In genomic region chr15:65029736-65030208, GRCh38 we compare ENCODE assay signal across 8 cellular contexts. TPM values are rescaled to one million over a fixed set of nuclear protein-coding genes. Genes with fewer than 3 reads are reported as not detected.
DNase-seq lines count a peak whose midpoint lies in the region; ATAC-seq and TF ChIP-seq lines count a peak whose summit lies in the region.

No MANE protein-coding gene starts in this region.

- H3K27me3 ChIP-seq in H9 (ENCODE audit: insufficient read depth, low read length), result no peaks in the 10 kb centered on the region
- no peaks in the 10 kb centered on the region for H3K27me3 ChIP-seq in SU-DHL-6 (ENCODE audit: low read length)

- H4K20me1 ChIP-seq in H9 (ENCODE audit: control insufficient read depth, insufficient read depth, insufficient read length) (no peaks in the 10 kb centered on the region), SU-DHL-6 (ENCODE audit: low read depth, low read length) (no peaks in the 10 kb centered on the region)

- H3K27ac ChIP-seq in H9 (ENCODE audit: insufficient read length, low read depth, low read length), result no peak overlapping the region
- no peak overlapping the region for H3K27ac ChIP-seq in SU-DHL-6 (ENCODE audit: low read depth, low read length)

- H3K4me3 ChIP-seq in SU-DHL-6 (ENCODE audit: insufficient read depth, low read length, poor library complexity, severe bottlenecking), result no peak overlapping the region
- H3K4me3 ChIP-seq in foreskin fibroblast (ENCODE audit: low read depth in 1 of 2, low read length in 2 of 2), result peak overlapping the region; percentile 67 to 90
- H3K4me3 ChIP-seq in skeletal muscle cell (ENCODE audit: low read depth, low read length), result peak overlapping the region; percentile 89

- peaks cover 17% of the 10 kb centered on the region in 2 experiments for H3K4me1 Mint-ChIP-seq in H9

- ATAC-seq in GM18502 (IDR thresholded peaks at IDR 0.05; ENCODE audit: poor library complexity, unreplicated experiment) (no peak), GM21529 (IDR thresholded peaks at IDR 0.05; ENCODE audit: unreplicated experiment) (no peak), HG02759 (IDR thresholded peaks at IDR 0.05; ENCODE audit: unreplicated experiment) (no peak), GM18517 (IDR thresholded peaks at IDR 0.05; ENCODE audit: unreplicated experiment) (no peak)

- H3K23ac ChIP-seq in H9 (ENCODE audit: insufficient read length, low read depth, low read length), result no peak overlapping the region

- no peaks in the 10 kb centered on the region for H3K9me2 ChIP-seq in SU-DHL-6 (replicated peaks; ENCODE audit: insufficient read depth, low read length)

- WGBS in H9 (ENCODE audit: extremely low coverage, insufficient read length, low lambda C conversion rate), result no CpG with 5 or more reads among the region's 12 CpGs

- H3K4me3 Mint-ChIP-seq in H9, result peak overlapping the region; percentile 71 to 83; a peak in 4 of 5 replicates

- no peak overlapping the region for H4K8ac ChIP-seq in H9 (replicated peaks; ENCODE audit: insufficient read length, low read depth, low read length)

- H3K79me1 ChIP-seq in H9 (ENCODE audit: insufficient read depth, low read depth, low read length, poor library complexity, severe bottlenecking), result no peaks in the 10 kb centered on the region

- no peak overlapping the region for H3K14ac ChIP-seq in H9 (ENCODE audit: insufficient read depth, low read length)

- no peak overlapping the region for H2BK15ac ChIP-seq in H9 (ENCODE audit: low read depth, low read length)

- H3K79me2 ChIP-seq in H9 (ENCODE audit: insufficient read depth, low read length) (no peaks in the 10 kb centered on the region), SU-DHL-6 (ENCODE audit: insufficient read depth, low read length) (peaks cover 18% of the 10 kb centered on the region)

- no peaks in the 10 kb centered on the region for H3K36me3 ChIP-seq in SU-DHL-6 (ENCODE audit: low read length)

- no peak overlapping the region for H3K18ac ChIP-seq in H9 (ENCODE audit: insufficient read length, low read depth, low read length)

- no peaks in the 10 kb centered on the region for H3K9me3 Mint-ChIP-seq in H9

- no peak overlapping the region for H4K91ac ChIP-seq in H9 (ENCODE audit: insufficient read length, low read depth, low read length)

- no peak overlapping the region for H2BK5ac ChIP-seq in H9 (ENCODE audit: insufficient read length, low read length)

- no peak for TF ChIP-seq CTCF in H9 (conservative IDR thresholded peaks at IDR 0.05)
- no peak for TF ChIP-seq CTCF in SU-DHL-6 (IDR thresholded peaks at IDR 0.05; ENCODE audit: insufficient read depth, low read length, poor library complexity, severe bottlenecking)
- no peak for TF ChIP-seq CTCF in foreskin fibroblast (IDR thresholded peaks at IDR 0.05; ENCODE audit: low read depth, low read length)

- H4K5ac ChIP-seq in H9 (ENCODE audit: insufficient read length, low read depth, low read length), result no peak overlapping the region

- H3K56ac ChIP-seq in H9 (ENCODE audit: insufficient read length, low read depth, low read length), result no peak overlapping the region

- H3F3A ChIP-seq in SU-DHL-6 (ENCODE audit: insufficient read depth), result peaks cover 9% of the 10 kb centered on the region; the same call in 1 of the 2 replicates

- no peak overlapping the region for H2BK12ac ChIP-seq in H9 (ENCODE audit: insufficient read length, low read depth, low read length)

- no peak overlapping the region for H3K9ac ChIP-seq in H9 (ENCODE audit: extremely low read depth, insufficient read length, low read length)
- H3K9ac ChIP-seq in SU-DHL-6 (ENCODE audit: low read length), result peak overlapping the region; percentile 77; the same call in 1 of the 2 replicates

- H3K23me2 ChIP-seq in H9 (ENCODE audit: insufficient read length, low read depth, low read length, poor library complexity, severe bottlenecking), result no peaks in the 10 kb centered on the region

- H3T11ph ChIP-seq in H9 (ENCODE audit: low read length), result no peak overlapping the region

- H2AFZ ChIP-seq in H9 (ENCODE audit: low read length), result no peak overlapping the region
- no peak overlapping the region for H2AFZ ChIP-seq in SU-DHL-6 (ENCODE audit: low read depth, low read length, severe bottlenecking)

- H3K27ac Mint-ChIP-seq in H9, result no peak overlapping the region

- no peak overlapping the region for H2AK5ac ChIP-seq in H9 (ENCODE audit: insufficient read length, low read length)

- H2BK120ac ChIP-seq in H9 (ENCODE audit: low read depth, low read length, poor library complexity, severe bottlenecking), result no peak overlapping the region

- peak overlapping the region; percentile 83 for H3K4me2 ChIP-seq in H9 (ENCODE audit: insufficient read depth, insufficient read length, low read length)
- peak overlapping the region; percentile 98 for H3K4me2 ChIP-seq in SU-DHL-6 (ENCODE audit: low read depth, low read length, poor library complexity, severe bottlenecking)

- no peaks in the 10 kb centered on the region; the same call in 1 of the 2 replicates for H3K4me1 ChIP-seq in H9 (ENCODE audit: insufficient read depth, low read length)

- DNase-seq in H9 (no peak), foreskin fibroblast (no peak), skeletal muscle cell (ENCODE audit: low read depth) (no peak)

- peaks cover 8% of the 10 kb centered on the region; the same call in 1 of the 2 replicates for H3K27me3 Mint-ChIP-seq in H9 (ENCODE audit: low read depth)

- no peak overlapping the region for H2BK20ac ChIP-seq in H9 (ENCODE audit: low read depth, low read length, poor library complexity, severe bottlenecking)

- no peak overlapping the region for H3K4ac ChIP-seq in H9 (ENCODE audit: low read depth, low read length)

- H3K36me3 Mint-ChIP-seq in H9 (ENCODE audit: insufficient read depth in 1 of 3, low read depth in 3 of 3), result peaks cover 2 to 18% (median 17%) of the 10 kb centered on the region in 3 experiments; a peak in 5 of 7 replicates

- H3K9me3 ChIP-seq in H9 (ENCODE audit: control insufficient read depth, low read depth, low read length) (no peaks in the 10 kb centered on the region), SU-DHL-6 (ENCODE audit: insufficient read depth, low read length) (no peaks in the 10 kb centered on the region)

RNA-seq across cellular contexts. Expression of gene MTFMT, which starts 0.3 kb away (rescaled TPM):
- total RNA-seq in H9 (2021), result 13.2 and 16.0 TPM in 2 replicates

RNA-seq across cellular contexts. Expression of gene SLC51B, which starts 15.4 kb away (rescaled TPM):
- total RNA-seq in H9 (2021), result not detected in 2 replicates

RNA-seq across cellular contexts. Expression of gene RASL12, which starts 38.0 kb away (rescaled TPM):
- 7.5 and 7.7 TPM in 2 replicates for total RNA-seq in H9 (2021)

RNA-seq across cellular contexts. Expression of gene SPG21, which starts 40.1 kb away (rescaled TPM):
- 64.2 and 66.6 TPM in 2 replicates for total RNA-seq in H9 (2021)

RNA-seq across cellular contexts. Expression of gene KBTBD13, which starts 46.8 kb away (rescaled TPM):
- total RNA-seq in H9 (2021), result not detected in 2 replicates
